22 cellular contexts compared by ENCODE assay signal in genomic region chr2:132845339-132845738, GRCh38.
DNase-seq lines count a peak whose midpoint lies in the region; ATAC-seq, FAIRE-seq and TF ChIP-seq lines count a peak whose summit lies in the region.
"Had no signal": no experiment of that assay in that cellular context is flagged by ENCODE, and none has a peak within 500 bp of the region (broad histone marks: within the 10 kb centered on the region; RNA-seq: fewer than 3 reads in every experiment).

No MANE protein-coding gene starts in this region.

- TF ChIP-seq CTCF in A549 (IDR thresholded peaks at IDR 0.05) (no peak), IMR-90 (conservative IDR thresholded peaks at IDR 0.05; ENCODE audit: low read depth, low read length) (no peak), neural cell (IDR thresholded peaks at IDR 0.05; ENCODE audit: poor library complexity, severe bottlenecking) (no peak)

- H3K4ac ChIP-seq in IMR-90 (ENCODE audit: low read depth, low read length) = no peak overlapping the region

- no peak overlapping the region for H3K18ac ChIP-seq in IMR-90 (ENCODE audit: low read depth, low read length)

- no peak overlapping the region for H4K8ac ChIP-seq in IMR-90 (ENCODE audit: low read depth in 2 of 2, low read length in 2 of 2)

- TF ChIP-seq EP300 in A549 (IDR thresholded peaks at IDR 0.05) (no peak), neural cell (conservative IDR thresholded peaks at IDR 0.05; ENCODE audit: poor library complexity, severe bottlenecking) (no peak)

- no peak overlapping the region for H2AK9ac ChIP-seq in IMR-90 (replicated peaks; ENCODE audit: low read depth, low read length, poor library complexity)

- CTCF ChIA-PET in A549 (lab: Yijun Ruan, JAX) (no interaction called here), IMR-90 (lab: Yijun Ruan, JAX) (no interaction called here)

- H2BK15ac ChIP-seq in IMR-90 (ENCODE audit: low read depth, low read length) = no peak overlapping the region

- H3K4me3 ChIP-seq in A549 (no peak overlapping the region), IMR-90 (ENCODE audit: insufficient read depth, low read depth, low read length) (no peak overlapping the region), neural cell (ENCODE audit: low read length) (no peak overlapping the region)
- H3K4me3 ChIP-seq: BLaER1 treated with 17β-estradiol and CSF1 and Interleukin-3, amounts not matched to agents 10 nM and 100 nM; GM12878 had no signal

- H3F3A ChIP-seq in neural cell (ENCODE audit: insufficient read depth, low read length, poor library complexity, severe bottlenecking) = no peaks in the 10 kb centered on the region

- TF ChIP-seq RAD21 in A549 (conservative IDR thresholded peaks at IDR 0.05 in 1 of 2, IDR thresholded peaks at IDR 0.05 in 1 of 2) (no peak), IMR-90 (IDR thresholded peaks at IDR 0.05; ENCODE audit: low read length) (no peak), neural cell (conservative IDR thresholded peaks at IDR 0.05) (no peak)

- no peaks in the 10 kb centered on the region for H3K9me2 ChIP-seq in neural cell (ENCODE audit: insufficient read depth, low read length)

- H3K9ac ChIP-seq in IMR-90 (ENCODE audit: low read depth, low read length) (no peak overlapping the region), neural cell (ENCODE audit: low read length) (no peak overlapping the region)
- H3K9ac ChIP-seq: BLaER1 treated with 17β-estradiol and CSF1 and Interleukin-3, amounts not matched to agents 10 nM and 100 nM had no signal

- peaks cover 0 to 3% of the 10 kb centered on the region in 2 experiments; a peak in 1 of 4 replicates for H3K79me1 ChIP-seq in IMR-90 (ENCODE audit: low read depth in 1 of 2, low read length in 2 of 2)

- H4K20me1 ChIP-seq in IMR-90 (ENCODE audit: insufficient read depth, low read length) (no peaks in the 10 kb centered on the region), neural cell (ENCODE audit: insufficient read depth) (no peaks in the 10 kb centered on the region)
- H4K20me1 ChIP-seq: BLaER1 treated with 17β-estradiol and CSF1 and Interleukin-3, amounts not matched to agents 10 nM and 100 nM had no signal

- H2BK20ac ChIP-seq in IMR-90 (ENCODE audit: low read depth, low read length) = no peak overlapping the region

- H3K27me3 ChIP-seq in IMR-90 (ENCODE audit: control insufficient read depth, insufficient read depth, low read length) = no peaks in the 10 kb centered on the region
- no peaks in the 10 kb centered on the region for H3K27me3 ChIP-seq in neural cell (ENCODE audit: insufficient read depth, low read depth, low read length)
- H3K27me3 ChIP-seq: BLaER1 treated with 17β-estradiol and CSF1 and Interleukin-3, amounts not matched to agents 10 nM and 100 nM had no signal

- no peaks in the 10 kb centered on the region for H3K79me2 ChIP-seq in neural cell (replicated peaks; ENCODE audit: insufficient read depth, low read length)

- dilution Hi-C loops in IMR-90 (cut with HindIII; ENCODE audit: low sequenced_read_pairs, unreplicated experiment) = no loop called here

- in situ Hi-C loops in IMR-90 (cut with MboI; ENCODE audit: low sequenced_read_pairs) = no loop called here

- no peak for DNase-seq in A549 (ENCODE audit: low read depth in 1 of 2, low spot score in 1 of 2)
- no peak for DNase-seq in IMR-90
- no peak for DNase-seq in NCI-H128 (lab: John Stamatoyannopoulos, UW; ENCODE audit: unreplicated experiment)
- DNase-seq in NCI-H526 (lab: John Stamatoyannopoulos, UW) = no peak
- DNase-seq: 8988T; AML-193; CD4-positive, alpha-beta T cell; CD8-positive, alpha-beta memory T cell; COR-L47; DMS 273 treated with DMSO at 0.1 percent for 48 hours; DMS153; DMS53; DMS79; DND-41; EL; GDM1 had no signal

- no peak overlapping the region for H4K5ac ChIP-seq in IMR-90 (ENCODE audit: low read depth, low read length)

- H2AFZ ChIP-seq in IMR-90 (replicated peaks; ENCODE audit: low read length, poor library complexity) (no peak overlapping the region), neural cell (ENCODE audit: low read depth, low read length) (no peak overlapping the region)

- ATAC-seq in A549 = no peak
- ATAC-seq in IMR-90 (ENCODE audit: low read depth) = no peak
- ATAC-seq: GM12878 had no signal

- H3K27ac ChIP-seq in A549 = no peak overlapping the region
- no peak overlapping the region for H3K27ac ChIP-seq in IMR-90 (ENCODE audit: insufficient read depth, low read length)
- H3K27ac ChIP-seq in neural cell (ENCODE audit: low read length) = peak overlapping the region; percentile 35
- H3K27ac ChIP-seq: BLaER1 treated with 17β-estradiol and CSF1 and Interleukin-3, amounts not matched to agents 10 nM and 100 nM; C4-2B had no signal

- no peak overlapping the region for H4K91ac ChIP-seq in IMR-90 (ENCODE audit: insufficient read depth, low read depth, low read length)

- intact Hi-C loops in IMR-90 (cut with micrococcal nuclease) = no loop called here

- H3K14ac ChIP-seq in IMR-90 (replicated peaks; ENCODE audit: low read depth, low read length) = no peak overlapping the region

- H2BK120ac ChIP-seq in IMR-90 (ENCODE audit: low read depth, low read length) = no peak overlapping the region

- H3K4me2 ChIP-seq in A549 (no peak overlapping the region), IMR-90 (ENCODE audit: low read depth, low read length) (no peak overlapping the region), neural cell (ENCODE audit: low read length) (no peak overlapping the region)
- H3K4me2 ChIP-seq: BLaER1 treated with 17β-estradiol and CSF1 and Interleukin-3, amounts not matched to agents 10 nM and 100 nM had no signal

- no peak overlapping the region for H3K56ac ChIP-seq in IMR-90 (ENCODE audit: extremely low read depth, insufficient read depth, low read length)

- no peak overlapping the region for H2BK5ac ChIP-seq in IMR-90 (ENCODE audit: low read depth, low read length, poor library complexity, severe bottlenecking)

- POLR2A ChIA-PET in A549 (lab: Yijun Ruan, JAX) = no interaction called here
- POLR2A ChIA-PET in IMR-90 (lab: Charles Lee; ENCODE audit: unreplicated experiment) = no interaction called here

- H3K23ac ChIP-seq in IMR-90 (ENCODE audit: low read depth, low read length) = no peak overlapping the region

- TF ChIP-seq POLR2A in A549 (IDR thresholded peaks at IDR 0.05; ENCODE audit: low read length) (no peak), IMR-90 (IDR thresholded peaks at IDR 0.05; ENCODE audit: low read depth, low read length) (no peak)

- no peak overlapping the region for H2AK5ac ChIP-seq in IMR-90 (ENCODE audit: low read depth, low read length)

- H3K9me3 ChIP-seq in A549 = no peaks in the 10 kb centered on the region
- H3K9me3 ChIP-seq in IMR-90 (ENCODE audit: control insufficient read depth, insufficient read depth, low read length) = no peaks in the 10 kb centered on the region
- no peaks in the 10 kb centered on the region for H3K9me3 ChIP-seq in neural cell (ENCODE audit: low read length)
- H3K9me3 ChIP-seq: BLaER1 treated with 17β-estradiol and CSF1 and Interleukin-3, amounts not matched to agents 10 nM and 100 nM had no signal

- 0 out of 2 replicates have a peak, but pooled peaks cover 5% of the 10 kb centered on the region for H3K9me1 ChIP-seq in IMR-90 (ENCODE audit: insufficient read depth, low read length)

- no peaks in the 10 kb centered on the region for H3K4me1 ChIP-seq in A549
- peaks cover 1% of the 10 kb centered on the region; the same call in 1 of the 2 replicates for H3K4me1 ChIP-seq in IMR-90 (ENCODE audit: control insufficient read depth, insufficient read depth, low read length)
- H3K4me1 ChIP-seq: BLaER1 treated with 17β-estradiol and CSF1 and Interleukin-3, amounts not matched to agents 10 nM and 100 nM had no signal

- H3K36me3 ChIP-seq in IMR-90 (ENCODE audit: control insufficient read depth, insufficient read depth, low read length) (no peaks in the 10 kb centered on the region; the same call in 1 of the 2 replicates), neural cell (ENCODE audit: insufficient read depth, low read length) (no peaks in the 10 kb centered on the region)
- H3K36me3 ChIP-seq: BLaER1 treated with 17β-estradiol and CSF1 and Interleukin-3, amounts not matched to agents 10 nM and 100 nM had no signal

- no TSS peak for BruUV-seq in IMR-90 (replicated peaks; lab: Mats Ljungman, UMichigan)

- no peak for FAIRE-seq in A549 (lab: Jason Lieb, UNC)
- FAIRE-seq: GM12878, GM12892, GM18507 had no signal

TF ChIP-seq in IMR-90, 13 proteins besides CTCF, POLR2A, EP300 and RAD21:
- TF ChIP-seq MAFK (IDR thresholded peaks at IDR 0.05; ENCODE audit: low read depth, low read length) = peak; percentile 75
- no peak for TF ChIP-seq CHD1 (IDR thresholded peaks at IDR 0.05; ENCODE audit: low read depth, low read length)

TF ChIP-seq in neural cell, 6 proteins besides CTCF, POLR2A, EP300 and RAD21:
- TF ChIP-seq TAF1 (IDR thresholded peaks at IDR 0.05; ENCODE audit: low read depth) (no peak), POLR2AphosphoS5 (IDR thresholded peaks at IDR 0.05) (no peak), EZH2 (IDR thresholded peaks at IDR 0.05; ENCODE audit: borderline replicate concordance, insufficient read depth, low read length, poor library complexity, severe bottlenecking) (no peak), REST (IDR thresholded peaks at IDR 0.05; ENCODE audit: borderline replicate concordance) (no peak), SMC3 (conservative IDR thresholded peaks at IDR 0.05; ENCODE audit: poor library complexity) (no peak), MXI1 (conservative IDR thresholded peaks at IDR 0.05; ENCODE audit: poor library complexity, severe bottlenecking) (no peak)
